ENCODE assay signal across 36 cellular contexts in the genomic region with DNA sequence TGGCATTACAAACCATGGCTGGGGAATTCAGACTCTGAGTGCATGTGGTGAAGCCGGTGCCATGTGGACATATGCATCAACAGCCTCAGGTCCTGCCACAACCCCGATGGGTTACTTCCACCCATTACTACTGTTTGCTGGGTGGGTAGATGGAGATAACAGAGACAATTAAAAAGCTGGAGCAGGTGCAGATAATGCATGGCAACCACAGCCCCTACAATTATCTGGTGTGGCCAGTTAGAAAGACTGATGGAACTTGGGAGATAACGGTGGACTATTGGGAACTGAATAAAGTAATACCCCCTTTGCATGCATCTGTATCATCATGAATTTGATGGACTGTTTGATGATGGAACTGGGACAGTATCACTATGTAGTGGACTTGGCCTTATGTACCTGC. TPM values are rescaled to one million over a fixed set of nuclear protein-coding genes. Genes with fewer than 3 reads are reported as not detected.
"Had no signal": no experiment of that assay in that cellular context is flagged by ENCODE, and none has a peak within 500 bp of the region (broad histone marks: within the 10 kb centered on the region; RNA-seq: fewer than 3 reads in every experiment).

No MANE protein-coding gene starts in this region.

- H3K4me3 ChIP-seq: adrenal gland, body of pancreas, cardiac muscle cell, colonic mucosa, esophagus squamous epithelium, gastroesophageal sphincter, heart right ventricle, hepatocyte had no signal

- H3K9me3 ChIP-seq: adrenal gland, colonic mucosa, esophagus squamous epithelium, gastroesophageal sphincter had no signal

- H3K27ac ChIP-seq: adrenal gland, body of pancreas, cardiac muscle cell, colonic mucosa, esophagus squamous epithelium, gastroesophageal sphincter, heart right ventricle, hepatocyte had no signal

- H3K4me1 ChIP-seq: adrenal gland, body of pancreas, colonic mucosa had no signal

- FAIRE-seq: endometrium, endothelial cell of umbilical vein had no signal

- H3K36me3 ChIP-seq: adrenal gland, cardiac muscle cell, colonic mucosa, esophagus squamous epithelium, gastroesophageal sphincter, heart right ventricle had no signal

- H3K79me2 ChIP-seq: hepatocyte had no signal

- ATAC-seq: activated CD4-positive, alpha-beta T cell treated with anti-CD3 and anti-CD28 coated beads for 36 hours; activated CD8-positive, alpha-beta memory T cell treated with anti-CD3 and anti-CD28 coated beads, Interleukin-2, amount 10 ng/mL, durations not matched to agents 7 days and 5 days; activated CD8-positive, alpha-beta T cell treated with anti-CD3 and anti-CD28 coated beads, Interleukin-2, amount 10 ng/mL, durations not matched to agents 7 days and 5 days; activated naive CD8-positive, alpha-beta T cell treated with anti-CD3 and anti-CD28 coated beads, Interleukin-2, amount 50 U/mL, for 24 hours; body of pancreas; gastroesophageal sphincter; heart right ventricle had no signal

- H3K4me2 ChIP-seq: hepatocyte had no signal

- H3K27me3 ChIP-seq: adrenal gland, body of pancreas, cardiac muscle cell, colonic mucosa, esophagus squamous epithelium, gastroesophageal sphincter, heart right ventricle, hepatocyte had no signal

- DNase-seq: activated CD4-positive, alpha-beta memory T cell treated with anti-CD3 and anti-CD28 coated beads for 36 hours; activated CD4-positive, alpha-beta T cell treated with anti-CD3 and anti-CD28 coated beads for 36 hours; activated CD4-positive, alpha-beta T cell treated with anti-CD3 and anti-CD28 coated beads, Interleukin-2, amount 10 ng/mL, durations not matched to agents 24 days and 14 days; activated CD4-positive, CD25-positive, alpha-beta regulatory T cell; activated CD4-positive, CD25-positive, alpha-beta regulatory T cell treated with anti-CD3 and anti-CD28 coated beads, Interleukin-2, amount 50 U/mL, for 72 hours; activated CD8-positive, alpha-beta memory T cell treated with anti-CD3 and anti-CD28 coated beads, Interleukin-2, amount 10 ng/mL, durations not matched to agents 7 days and 5 days; activated CD8-positive, alpha-beta memory T cell treated with anti-CD3 and anti-CD28 coated beads, Interleukin-2, amount 50 U/mL, for 4 hours; activated CD8-positive, alpha-beta T cell treated with anti-CD3 and anti-CD28 coated beads, Interleukin-2, amount 10 ng/mL, durations not matched to agents 7 days and 5 days; activated effector memory CD4-positive, alpha-beta T cell treated with anti-CD3 and anti-CD28 coated beads, Interleukin-2, amount 50 U/mL, for 16 hours; activated naive CD4-positive, alpha-beta T cell treated with anti-CD3 and anti-CD28 coated beads for 36 hours; activated naive CD8-positive, alpha-beta T cell treated with anti-CD3 and anti-CD28 coated beads for 36 hours; activated naive CD8-positive, alpha-beta T cell treated with anti-CD3 and anti-CD28 coated beads, Interleukin-2, amount 50 U/mL, for 24 hours; activated T-cell treated with anti-CD3 and anti-CD28 coated beads, Interleukin-2, amount 50 U/mL, for 1 hour; activated T-cell treated with anti-CD3 and anti-CD28 coated beads, Interleukin-2, amount 50 U/mL, for 48 hours; adrenal gland; amygdala; aorta; body of pancreas; central memory CD4-positive, alpha-beta T cell; cerebellar nuclear complex; colonic mucosa; effector CD8-positive, alpha-beta T cell; esophagus squamous epithelium; foreskin melanocyte; heart right ventricle; T1000 had no signal

- H2AFZ ChIP-seq: hepatocyte had no signal

RNA-seq across cellular contexts. Expression of a gene that starts 21.6 kb away (rescaled TPM):
- total RNA-seq: activated CD4-positive, alpha-beta memory T cell treated with anti-CD3 and anti-CD28 coated beads for 36 hours; activated CD4-positive, alpha-beta T cell treated with anti-CD3 and anti-CD28 coated beads for 36 hours; activated naive CD4-positive, alpha-beta T cell treated with anti-CD3 and anti-CD28 coated beads for 36 hours; dermis microvascular lymphatic vessel endothelial cell; endothelial cell of umbilical vein; T-helper 2 cell treated with Interferon-gamma antibody and Interleukin-4, amounts not matched to agents 100 ng/mL and 5 ng/mL, for 36 hours had no signal
- polyA plus RNA-seq: endothelial cell of umbilical vein had no signal

RNA-seq across cellular contexts. Expression of a gene that starts 48.2 kb away (rescaled TPM):
- total RNA-seq: cardiac muscle cell, dermis microvascular lymphatic vessel endothelial cell, endothelial cell of umbilical vein, fibroblast of lung, fibroblast of villous mesenchyme, glomerular endothelial cell, hepatocyte had no signal
- polyA plus RNA-seq: cardiac muscle cell, endothelial cell of umbilical vein, fibroblast of lung, hepatocyte had no signal
